In genomic region chr13:112244495-112245177, GRCh38 we compare ENCODE assay signal across 15 cellular contexts.
"Had no signal": no experiment of that assay in that cellular context is flagged by ENCODE, and none has a peak within 500 bp of the region (broad histone marks: within the 10 kb centered on the region; RNA-seq: fewer than 3 reads in every experiment).

No MANE protein-coding gene starts in this region.

- H3K27ac Mint-ChIP-seq: activated naive CD4-positive, alpha-beta T cell treated with anti-CD3 and anti-CD28 coated beads, Interleukin-2, amount 10 ng/mL, durations not matched to agents 7 days and 5 days; natural killer cell treated with Interleukin-12 subunit alpha and Interleukin-12 subunit beta and Interleukin-15 and Interleukin-18, amount 100 ng/mL, for 72 hours had no signal

- H3K4me1 Mint-ChIP-seq: activated naive CD4-positive, alpha-beta T cell treated with anti-CD3 and anti-CD28 coated beads, Interleukin-2, amount 10 ng/mL, durations not matched to agents 7 days and 5 days had no signal

- DNase-seq: activated effector memory CD4-positive, alpha-beta T cell treated with anti-CD3 and anti-CD28 coated beads, Interleukin-2, amount 50 U/mL, for 16 hours; activated naive CD4-positive, alpha-beta T cell treated with anti-CD3 and anti-CD28 coated beads, Interleukin-2, amount 10 ng/mL, durations not matched to agents 7 days and 5 days; cerebellar nuclear complex; effector CD4-positive, alpha-beta T cell; foreskin keratinocyte; left ventricle myocardium superior; stimulated activated CD4-positive, alpha-beta T cell treated with anti-CD3 and anti-CD28 coated beads, Interleukin-4, amount 100 ng/mL, for 1 hour; stimulated activated naive CD4-positive, alpha-beta T cell treated with Interleukin-2 at 50 U/mL for 16 hours; substantia nigra; T-helper 1 cell; tibial artery; uterus had no signal

- H3K36me3 ChIP-seq: neutrophil, tibial artery, uterus had no signal

- H3K9me3 Mint-ChIP-seq: activated naive CD4-positive, alpha-beta T cell treated with anti-CD3 and anti-CD28 coated beads, Interleukin-2, amount 10 ng/mL, durations not matched to agents 7 days and 5 days; natural killer cell treated with Interleukin-12 subunit alpha and Interleukin-12 subunit beta and Interleukin-15 and Interleukin-18, amount 100 ng/mL, for 72 hours had no signal

- H3K27ac ChIP-seq: foreskin keratinocyte, neutrophil, parathyroid adenoma, tibial artery, uterus had no signal

- ATAC-seq: foreskin keratinocyte; left ventricle myocardium superior; natural killer cell treated with Interleukin-12 subunit alpha and Interleukin-12 subunit beta and Interleukin-15 and Interleukin-18, amount 100 ng/mL, for 72 hours had no signal

- H3K4me3 ChIP-seq: tibial artery, uterus had no signal

- H3K9me3 ChIP-seq: neutrophil, tibial artery, uterus had no signal

- H3K4me3 Mint-ChIP-seq: activated naive CD4-positive, alpha-beta T cell treated with anti-CD3 and anti-CD28 coated beads, Interleukin-2, amount 10 ng/mL, durations not matched to agents 7 days and 5 days; natural killer cell treated with Interleukin-12 subunit alpha and Interleukin-12 subunit beta and Interleukin-15 and Interleukin-18, amount 100 ng/mL, for 72 hours had no signal

- H3K27me3 ChIP-seq: foreskin keratinocyte, uterus had no signal

- H3K36me3 Mint-ChIP-seq: activated naive CD4-positive, alpha-beta T cell treated with anti-CD3 and anti-CD28 coated beads, Interleukin-2, amount 10 ng/mL, durations not matched to agents 7 days and 5 days; natural killer cell treated with Interleukin-12 subunit alpha and Interleukin-12 subunit beta and Interleukin-15 and Interleukin-18, amount 100 ng/mL, for 72 hours had no signal

- H3K4me1 ChIP-seq: foreskin keratinocyte, parathyroid adenoma, tibial artery, uterus had no signal
